9 cellular contexts compared by ENCODE assay signal in the genomic region with DNA sequence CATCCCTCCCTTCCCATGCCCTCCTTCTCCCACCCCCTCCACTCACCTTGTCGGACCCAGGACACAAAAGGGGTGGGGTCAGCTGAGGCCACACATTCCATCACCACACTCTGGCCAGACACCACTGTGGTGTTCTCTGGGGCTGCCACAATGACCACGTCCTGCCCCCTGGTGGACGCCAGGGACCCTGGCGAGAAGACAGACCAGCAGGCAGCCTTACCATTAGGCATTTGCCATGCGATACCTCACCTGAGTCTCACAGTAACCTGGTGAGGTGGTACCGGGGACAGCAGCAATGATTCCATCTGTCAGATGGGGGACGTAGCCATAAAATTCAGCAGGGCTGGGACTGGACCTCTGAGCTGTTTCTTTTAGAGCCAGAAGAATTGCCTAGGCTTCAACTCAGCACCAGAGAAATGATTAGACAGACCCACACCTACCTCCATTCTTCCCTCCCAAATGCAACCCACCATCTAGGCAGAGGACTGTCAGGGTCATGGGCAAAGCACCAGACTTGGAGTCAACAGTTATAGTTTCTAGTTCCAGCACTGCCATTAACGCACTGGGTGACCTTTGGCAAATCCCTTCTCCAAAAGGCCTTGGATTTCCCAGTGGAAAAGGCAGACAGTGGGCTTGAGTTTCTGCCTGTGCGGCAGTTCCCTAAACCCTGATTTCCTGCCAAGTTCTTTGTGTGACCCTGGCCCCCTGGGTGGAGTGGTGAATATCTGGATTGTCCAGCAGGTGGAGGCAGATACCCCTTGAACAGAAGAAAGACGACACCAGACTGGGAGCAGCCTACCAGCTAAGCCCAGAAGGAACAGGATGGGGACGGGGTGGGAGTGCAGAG. TPM values are rescaled to one million over a fixed set of nuclear protein-coding genes. Genes with fewer than 3 reads are reported as not detected.
DNase-seq lines count a peak whose midpoint lies in the region; ATAC-seq and TF ChIP-seq lines count a peak whose summit lies in the region.
"Had no signal": no experiment of that assay in that cellular context is flagged by ENCODE, and none has a peak within 500 bp of the region (broad histone marks: within the 10 kb centered on the region; RNA-seq: fewer than 3 reads in every experiment).

No MANE protein-coding gene starts in this region.

- H4K20me1 ChIP-seq in MM.1S (ENCODE audit: insufficient read depth, low read length), result no peaks in the 10 kb centered on the region

- H3K27ac ChIP-seq in MM.1S (ENCODE audit: low read length) (no peak overlapping the region), heart right ventricle (no peak overlapping the region), psoas muscle (peak overlapping the region; percentile 73)

- H3K79me2 ChIP-seq in MM.1S (ENCODE audit: low read length), result no peaks in the 10 kb centered on the region

- no peak overlapping the region for H3K9ac ChIP-seq in MM.1S (ENCODE audit: low read length)

- H3F3A ChIP-seq in MM.1S (ENCODE audit: insufficient read depth, low read length), result no peaks in the 10 kb centered on the region

- no peak overlapping the region for H3K27ac Mint-ChIP-seq in activated naive CD4-positive, alpha-beta T cell treated with anti-CD3 and anti-CD28 coated beads, Interleukin-2, amount 50 U/mL, for 72 hours
- H3K27ac Mint-ChIP-seq: activated naive CD4-positive, alpha-beta T cell treated with anti-CD3 and anti-CD28 coated beads, Interleukin-2, amount 50 U/mL, for 24 hours had no signal

- no peaks in the 10 kb centered on the region for H3K4me1 ChIP-seq in MM.1S (ENCODE audit: low read length)
- H3K4me1 ChIP-seq in heart right ventricle, result peaks cover 0 to 23% (median 3%) of the 10 kb centered on the region in 9 donors
- H3K4me1 ChIP-seq in psoas muscle, result peaks cover 16% of the 10 kb centered on the region

- no peaks in the 10 kb centered on the region for H3K9me2 ChIP-seq in MM.1S (replicated peaks; ENCODE audit: insufficient read depth, low read length)

- TF ChIP-seq CTCF in MM.1S (IDR thresholded peaks at IDR 0.05; ENCODE audit: low read length) (peak; percentile 84), heart right ventricle (IDR thresholded peaks at IDR 0.05) (peak; percentile 38 to 70 (median 67)), psoas muscle (IDR thresholded peaks at IDR 0.05) (peak; percentile 60)

- H3K36me3 ChIP-seq in MM.1S (replicated peaks; ENCODE audit: insufficient read depth, low read length) (no peaks in the 10 kb centered on the region), heart right ventricle (peaks cover 0 to 5% (median 0%) of the 10 kb centered on the region in 9 donors), psoas muscle (ENCODE audit: insufficient read depth in 1 of 2, low read depth in 1 of 2) (peaks cover 0 to 17% of the 10 kb centered on the region in 2 donors)

- no peaks in the 10 kb centered on the region for H3K9me3 Mint-ChIP-seq in activated naive CD4-positive, alpha-beta T cell treated with anti-CD3 and anti-CD28 coated beads, Interleukin-2, amount 50 U/mL, for 72 hours
- H3K9me3 Mint-ChIP-seq: activated naive CD4-positive, alpha-beta T cell treated with anti-CD3 and anti-CD28 coated beads, Interleukin-2, amount 50 U/mL, for 24 hours had no signal

- 26 to 31% methylated on average over 11 of the region's 11 CpGs for WGBS in heart right ventricle, 2 donors
- WGBS in psoas muscle, 3 donors, result 14 to 18% (median 15%) methylated on average over 11 of the region's 11 CpGs

- peaks cover 25% of the 10 kb centered on the region for H3K27me3 ChIP-seq in MM.1S (replicated peaks; ENCODE audit: insufficient read depth, low read length)
- peaks cover under 1 to 49% (median 30%) of the 10 kb centered on the region in 7 donors for H3K27me3 ChIP-seq in heart right ventricle
- H3K27me3 ChIP-seq in psoas muscle (ENCODE audit: insufficient read depth in 3 of 3, low read length in 2 of 3), result peaks cover 0 to 2% (median under 1%) of the 10 kb centered on the region in 3 donors

- H3K4me3 ChIP-seq in MM.1S (ENCODE audit: low read length) (no peak overlapping the region), heart right ventricle (no peak overlapping the region), psoas muscle (no peak overlapping the region)

- H3K9me3 ChIP-seq in MM.1S (replicated peaks; ENCODE audit: insufficient read depth, low read length), result no peaks in the 10 kb centered on the region
- H3K9me3 ChIP-seq in heart right ventricle, result no peaks in the 10 kb centered on the region
- no peaks in the 10 kb centered on the region for H3K9me3 ChIP-seq in psoas muscle

- ATAC-seq in activated naive CD4-positive, alpha-beta T cell treated with anti-CD3 and anti-CD28 coated beads, Interleukin-2, amount 50 U/mL, for 72 hours, result peak; percentile 75 to 84
- ATAC-seq in heart right ventricle (peak; percentile 76 to 87 (median 80)), psoas muscle (peak; percentile 85 to 93 (median 90)), HG03095 (IDR thresholded peaks at IDR 0.05; ENCODE audit: unreplicated experiment) (no peak), HG02588 (IDR thresholded peaks at IDR 0.05; ENCODE audit: unreplicated experiment) (no peak)

- no peaks in the 10 kb centered on the region for H3K36me3 Mint-ChIP-seq in activated naive CD4-positive, alpha-beta T cell treated with anti-CD3 and anti-CD28 coated beads, Interleukin-2, amount 50 U/mL, for 72 hours
- H3K36me3 Mint-ChIP-seq: activated naive CD4-positive, alpha-beta T cell treated with anti-CD3 and anti-CD28 coated beads, Interleukin-2, amount 50 U/mL, for 24 hours had no signal

- DNase-seq in ELR (ENCODE audit: low read depth), result peak; percentile 79
- peak; percentile 64 for DNase-seq in MM.1S
- DNase-seq in RPMI7951 (ENCODE audit: low read depth), result peak; percentile 70
- peak in 1 of 2 donors; percentile 72 for DNase-seq in activated naive CD4-positive, alpha-beta T cell treated with anti-CD3 and anti-CD28 coated beads, Interleukin-2, amount 50 U/mL, for 72 hours (ENCODE audit: low spot score in 2 of 2)
- DNase-seq in heart right ventricle, result peak; percentile 41 to 60
- DNase-seq in psoas muscle, result peak; percentile 73 to 86

- no peak overlapping the region for H2AFZ ChIP-seq in MM.1S (ENCODE audit: low read length)

- intact Hi-C loops in heart right ventricle (cut with DNase I), result loop anchor here in 3 of 10 donors (5.0 kb wide), 2 partner anchors 79 to 84 kb away; no protein-coding TSS in a partner anchor
- intact Hi-C loops in psoas muscle (cut with DNase I), result loop anchor here (2.0 to 5.0 kb wide), 5 partner anchors 22 to 131 kb away; partner anchors contain the start of genes HACD3 (in 1 of the 2) and IGDCC4 (in 1 of the 2)

- H3K4me2 ChIP-seq in MM.1S (ENCODE audit: low read depth, low read length), result no peak overlapping the region

RNA-seq across cellular contexts. Expression of gene IGDCC4, which starts 21.8 kb away (rescaled TPM):
- total RNA-seq in RPMI7951 (2014; rRNA removed; shearing (Covaris generic)), result 0.10 and 0.12 TPM in 2 replicates
- under 1 TPM; 0.10 to 0.39 TPM for total RNA-seq in activated naive CD4-positive, alpha-beta T cell treated with anti-CD3 and anti-CD28 coated beads, Interleukin-2, amount 50 U/mL, for 72 hours
- 1 to 10 TPM in 5 of 10 donors, under 1 TPM in 5; 0.37 to 2.2 (median 0.94) TPM for total RNA-seq in heart right ventricle
- polyA plus RNA-seq in heart right ventricle, result 1 to 10 TPM in 1 of 2 donors, under 1 TPM in 1; 0.35 to 1.2 TPM
- 10 to 100 TPM in 2 of 4 donors, 1 to 10 TPM in 2; 4.8 to 34.1 (median 10.4) TPM for total RNA-seq in psoas muscle
- 1 to 10 TPM; 2.7 to 4.6 (median 3.8) TPM for polyA plus RNA-seq in psoas muscle

RNA-seq across cellular contexts. Expression of gene IGDCC3, which starts 23.2 kb away (rescaled TPM):
- not detected in 2 replicates for total RNA-seq in RPMI7951 (2014; rRNA removed; shearing (Covaris generic))
- not detected for total RNA-seq in activated naive CD4-positive, alpha-beta T cell treated with anti-CD3 and anti-CD28 coated beads, Interleukin-2, amount 50 U/mL, for 72 hours
- total RNA-seq in heart right ventricle, result under 1 TPM in 7 of 10 donors, not detected in 3; 0.05 to 0.57 (median 0.16) TPM
- polyA plus RNA-seq in heart right ventricle, result under 1 TPM in 1 of 2 donors, not detected in 1; under 0.01 TPM
- not detected for total RNA-seq in psoas muscle
- not detected for polyA plus RNA-seq in psoas muscle

Comparison
In these comparisons a context has a peak if more than half of its experiments do, and no peak if none do; other contexts are left out.
1. ATAC-seq: peak in activated naive CD4-positive, alpha-beta T cell treated with anti-CD3 and anti-CD28 coated beads, Interleukin-2, amount 50 U/mL, for 72 hours (2 of 2), heart right ventricle (8 of 8) and psoas muscle (4 of 4); none in HG03095 (single experiment) and HG02588 (single experiment).
2. Peak in every context shown above with its lines, with median percentiles within 50 percentile points of each other: CTCF ChIP-seq.